34 cellular contexts compared by ENCODE assay signal in the genomic region with DNA sequence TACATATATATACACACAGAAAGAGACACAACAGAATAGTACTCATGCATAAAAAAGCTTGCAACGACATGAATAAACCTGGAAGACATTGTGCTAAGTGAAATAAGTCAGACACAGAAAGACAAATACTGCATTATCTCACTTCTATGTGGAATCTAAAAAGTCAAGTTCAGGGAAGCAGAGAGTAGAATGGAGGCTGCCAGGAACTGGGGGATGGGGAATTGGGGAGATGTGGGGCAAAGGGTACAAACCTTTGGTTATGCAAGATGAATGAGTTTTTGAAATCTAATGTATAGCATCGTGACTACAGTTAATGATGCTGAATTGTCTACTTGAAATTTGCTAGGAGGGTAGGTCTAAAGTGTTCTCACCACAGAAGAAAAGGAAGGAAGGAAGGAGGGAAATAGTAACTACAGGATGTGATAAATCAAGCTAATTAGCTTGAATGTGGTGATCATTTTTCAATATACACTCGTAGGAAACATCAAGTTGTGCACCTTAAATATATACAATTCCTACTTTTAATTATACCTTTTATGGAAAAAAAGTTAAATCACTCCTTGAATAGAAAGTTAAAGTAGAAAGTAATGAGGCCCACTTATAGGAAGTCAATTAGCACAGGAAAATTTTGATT. TPM values are rescaled to one million over a fixed set of nuclear protein-coding genes. Genes with fewer than 3 reads are reported as not detected.
"Had no signal": no experiment of that assay in that cellular context is flagged by ENCODE, and none has a peak within 500 bp of the region (broad histone marks: within the 10 kb centered on the region; RNA-seq: fewer than 3 reads in every experiment).

No MANE protein-coding gene starts in this region.

- H3K27me3 ChIP-seq: Peyer's patch, SJSA1 had no signal

- H3K27ac ChIP-seq: Peyer's patch, SJSA1, WERI-Rb-1 had no signal

- H3K4me3 ChIP-seq: Peyer's patch, SJSA1 had no signal

- ATAC-seq: activated CD8-positive, alpha-beta memory T cell treated with anti-CD3 and anti-CD28 coated beads, Interleukin-2, amount 10 ng/mL, durations not matched to agents 7 days and 5 days; activated naive CD8-positive, alpha-beta T cell treated with anti-CD3 and anti-CD28 coated beads, Interleukin-2, amount 50 U/mL, for 24 hours; PC-3 had no signal

- DNase-seq: activated CD4-positive, alpha-beta memory T cell treated with anti-CD3 and anti-CD28 coated beads, Interleukin-2, amount 10 ng/mL, durations not matched to agents 7 days and 5 days; activated CD4-positive, alpha-beta T cell treated with anti-CD3 and anti-CD28 coated beads for 1 hour; activated CD4-positive, alpha-beta T cell treated with anti-CD3 and anti-CD28 coated beads for 48 hours; activated CD4-positive, CD25-positive, alpha-beta regulatory T cell; activated CD8-positive, alpha-beta memory T cell treated with anti-CD3 and anti-CD28 coated beads for 24 hours; activated CD8-positive, alpha-beta memory T cell treated with anti-CD3 and anti-CD28 coated beads, Interleukin-2, amount 10 ng/mL, durations not matched to agents 7 days and 5 days; activated CD8-positive, alpha-beta memory T cell treated with anti-CD3 and anti-CD28 coated beads, Interleukin-2, amount 50 U/mL, for 48 hours; activated effector memory CD4-positive, alpha-beta T cell treated with Interleukin-2 at 50 U/mL for 16 hours; activated naive CD4-positive, alpha-beta T cell treated with anti-CD3 and anti-CD28 coated beads, Interleukin-2, amount 10 ng/mL, durations not matched to agents 7 days and 5 days; activated naive CD8-positive, alpha-beta T cell treated with anti-CD3 and anti-CD28 coated beads, Interleukin-2, amount 50 U/mL, for 24 hours; activated T-cell treated with anti-CD3 and anti-CD28 coated beads, Interleukin-2, amount 50 U/mL, for 48 hours; anterior cingulate cortex; central memory CD4-positive, alpha-beta T cell; Karpas-422; NCI-H1105; NCI-H1417 treated with DMSO at 0.1 percent for 48 hours; NCI-H187 treated with DMSO at 0.1 percent for 48 hours; NCI-H345; NCI-H524 treated with DMSO at 0.1 percent for 48 hours; NCI-H748 treated with DMSO at 0.1 percent for 48 hours; NK-92 treated with Interleukin-12 subunit alpha and Interleukin-12 subunit beta, amount 100 ng/mL, for 24 hours; PC-3; Peyer's patch; RPMI8226; SHP77 treated with DMSO at 0.1 percent for 48 hours; SK-N-SH; T-helper 1 cell; T-helper 2 cell; T-helper 9 cell; WERI-Rb-1 had no signal

- H3K4me2 ChIP-seq: SK-N-SH had no signal

- H3K36me3 ChIP-seq: Peyer's patch, SJSA1, WERI-Rb-1 had no signal

- H3K4me1 ChIP-seq: SJSA1 had no signal

- H3K9me3 ChIP-seq: Peyer's patch, SJSA1, SK-N-SH had no signal

- H3K9ac ChIP-seq: SK-N-SH had no signal

RNA-seq across cellular contexts. Expression of a gene that starts 33.8 kb away (rescaled TPM):
- total RNA-seq: activated CD4-positive, alpha-beta memory T cell treated with anti-CD3 and anti-CD28 coated beads, Interleukin-2, amount 10 ng/mL, durations not matched to agents 7 days and 5 days; activated CD8-positive, alpha-beta memory T cell treated with anti-CD3 and anti-CD28 coated beads, Interleukin-2, amount 10 ng/mL, durations not matched to agents 7 days and 5 days; MCF 10A; NCI-H460; Peyer's patch; SJSA1 had no signal

RNA-seq across cellular contexts. Expression of a gene that starts 46.9 kb away (rescaled TPM):
- total RNA-seq: activated CD4-positive, alpha-beta memory T cell treated with anti-CD3 and anti-CD28 coated beads, Interleukin-2, amount 10 ng/mL, durations not matched to agents 7 days and 5 days; activated CD8-positive, alpha-beta memory T cell treated with anti-CD3 and anti-CD28 coated beads, Interleukin-2, amount 10 ng/mL, durations not matched to agents 7 days and 5 days; cerebellum; MCF 10A; NCI-H460; PC-3 had no signal
